Comparison of ENCODE assay signal across 12 cellular contexts in the genomic region with DNA sequence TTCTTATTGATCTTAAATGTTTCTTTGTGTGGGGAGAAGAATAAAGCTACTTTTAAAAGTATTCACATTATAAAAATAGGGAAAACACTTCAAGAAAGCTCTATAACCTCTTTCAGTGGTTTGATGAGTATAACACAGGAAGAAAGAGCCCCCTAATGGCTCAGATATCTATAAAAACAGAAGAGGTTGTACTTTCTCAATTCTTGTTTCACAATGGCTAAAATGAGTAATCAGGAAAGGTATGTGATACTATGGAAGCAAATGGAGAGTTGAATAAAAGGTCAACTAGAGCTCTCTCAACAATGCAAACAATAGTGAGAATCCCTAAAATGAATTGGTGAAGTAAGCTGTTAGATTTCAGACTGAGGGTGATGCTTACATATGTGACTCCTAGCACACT.
DNase-seq lines count a peak whose midpoint lies in the region; ATAC-seq and TF ChIP-seq lines count a peak whose summit lies in the region.
"Had no signal": no experiment of that assay in that cellular context is flagged by ENCODE, and none has a peak within 500 bp of the region (broad histone marks: within the 10 kb centered on the region; RNA-seq: fewer than 3 reads in every experiment).

No MANE protein-coding gene starts in this region.

- no peaks in the 10 kb centered on the region for H3K9me1 ChIP-seq in IMR-90 (ENCODE audit: insufficient read depth, low read length)

- TF ChIP-seq CTCF in DND-41 (IDR thresholded peaks at IDR 0.05; ENCODE audit: borderline replicate concordance, extremely low read depth, low read length, poor library complexity, severe bottlenecking) (peak; percentile 21), IMR-90 (conservative IDR thresholded peaks at IDR 0.05; ENCODE audit: low read depth, low read length) (no peak), SK-N-SH (IDR thresholded peaks at IDR 0.05) (peak; percentile 37), nephron progenitor cell (IDR thresholded peaks at IDR 0.05) (no peak)

- no peak overlapping the region for H2BK120ac ChIP-seq in IMR-90 (ENCODE audit: low read depth, low read length)

- no peak overlapping the region for H3K4me3 Mint-ChIP-seq in nephron progenitor cell
- H3K4me3 Mint-ChIP-seq: stimulated activated memory B cell treated with anti-CD40 and anti-IgM and Interleukin-4, amounts not matched to agents 10 μg/mL and 1 μg/mL and 100 μg/mL, for 72 hours had no signal

- no peak overlapping the region for H3K4ac ChIP-seq in IMR-90 (ENCODE audit: low read depth, low read length)

- no peak for ATAC-seq in DND-41 (ENCODE audit: insufficient read depth, low read depth)
- no peak for ATAC-seq in IMR-90 (ENCODE audit: low read depth)
- ATAC-seq: body of pancreas; stimulated activated memory B cell treated with anti-CD40 and anti-IgM and Interleukin-4, amounts not matched to agents 10 μg/mL and 1 μg/mL and 100 μg/mL, for 72 hours had no signal

- H3K9ac ChIP-seq in DND-41 (ENCODE audit: low read depth, low read length) (no peak overlapping the region), IMR-90 (ENCODE audit: low read depth, low read length) (no peak overlapping the region), SK-N-SH (no peak overlapping the region)

- H2AFZ ChIP-seq in DND-41 (ENCODE audit: low read depth, low read length) (no peak overlapping the region), IMR-90 (replicated peaks; ENCODE audit: low read length, poor library complexity) (no peak overlapping the region), SK-N-SH (ENCODE audit: low read depth) (0 out of 2 replicates have a peak overlapping the region, but pooled peaks have one; percentile 2)

- H3K9me3 ChIP-seq in DND-41 (ENCODE audit: insufficient read depth, low read length, severe bottlenecking) (no peaks in the 10 kb centered on the region), IMR-90 (ENCODE audit: control insufficient read depth, insufficient read depth, low read length) (no peaks in the 10 kb centered on the region), SK-N-SH (no peaks in the 10 kb centered on the region)
- H3K9me3 ChIP-seq: body of pancreas had no signal

- no peak for TF ChIP-seq POLR2A in IMR-90 (IDR thresholded peaks at IDR 0.05; ENCODE audit: low read depth, low read length)

- dilution Hi-C loops in IMR-90 (cut with HindIII; ENCODE audit: low sequenced_read_pairs, unreplicated experiment), result no loop called here

- no peaks in the 10 kb centered on the region for H3K79me2 ChIP-seq in DND-41 (ENCODE audit: insufficient read depth, low read length)
- no peaks in the 10 kb centered on the region for H3K79me2 ChIP-seq in SK-N-SH (ENCODE audit: insufficient read depth)

- no peaks in the 10 kb centered on the region for H3K79me1 ChIP-seq in IMR-90 (ENCODE audit: low read depth in 1 of 2, low read length in 2 of 2)

- H3K9me3 Mint-ChIP-seq in nephron progenitor cell, result no peaks in the 10 kb centered on the region

- peaks cover 6% of the 10 kb centered on the region for H3K4me1 Mint-ChIP-seq in nephron progenitor cell
- H3K4me1 Mint-ChIP-seq: stimulated activated memory B cell treated with anti-CD40 and anti-IgM and Interleukin-4, amounts not matched to agents 10 μg/mL and 1 μg/mL and 100 μg/mL, for 72 hours had no signal

- TF ChIP-seq RAD21 in IMR-90 (IDR thresholded peaks at IDR 0.05; ENCODE audit: low read length) (no peak), SK-N-SH (IDR thresholded peaks at IDR 0.05; ENCODE audit: low read length) (peak; percentile 24; the same call in 1 of the 2 replicates)

- H2BK15ac ChIP-seq in IMR-90 (ENCODE audit: low read depth, low read length), result no peak overlapping the region

- TF ChIP-seq EP300 in SK-N-SH (IDR thresholded peaks at IDR 0.05; ENCODE audit: borderline replicate concordance in 1 of 2, low read depth in 1 of 2, low read length in 1 of 2), result no peak

- H3K9me2 ChIP-seq in SK-N-SH, result no peaks in the 10 kb centered on the region

- no peak overlapping the region for H4K5ac ChIP-seq in IMR-90 (ENCODE audit: low read depth, low read length)

- no TSS peak for BruUV-seq in IMR-90 (replicated peaks; lab: Mats Ljungman, UMichigan)

- DNase-seq in DND-41 (no peak), IMR-90 (peak; percentile 15), SK-N-SH (no peak), glomerular endothelial cell (ENCODE audit: extremely low read depth, low read depth, low spot score) (peak; percentile 65), nephron progenitor cell (no peak), NCI-H2196 treated with DMSO at 0.1 percent for 48 hours (lab: John Stamatoyannopoulos, UW; ENCODE audit: unreplicated experiment) (no peak), NCI-H2081 treated with DMSO at 0.1 percent for 48 hours (lab: John Stamatoyannopoulos, UW) (no peak)
- DNase-seq in activated CD4-positive, alpha-beta T cell treated with anti-CD3 and anti-CD28 coated beads for 48 hours, result no peak
- DNase-seq: activated CD4-positive, alpha-beta T cell treated with anti-CD3 and anti-CD28 coated beads, Interleukin-2, amount 50 U/mL, for 1 hour; body of pancreas; NCI-H526 treated with DMSO at 0.1 percent for 48 hours had no signal

- POLR2A ChIA-PET in IMR-90 (lab: Charles Lee; ENCODE audit: unreplicated experiment) (no interaction called here), SK-N-SH (lab: Yijun Ruan, JAX) (no interaction called here)

- no peak overlapping the region for H2BK5ac ChIP-seq in IMR-90 (ENCODE audit: low read depth, low read length, poor library complexity, severe bottlenecking)

- no peak overlapping the region for H3K14ac ChIP-seq in IMR-90 (replicated peaks; ENCODE audit: low read depth, low read length)

- H3K56ac ChIP-seq in IMR-90 (ENCODE audit: extremely low read depth, insufficient read depth, low read length), result no peak overlapping the region

- H3K4me1 ChIP-seq in DND-41 (ENCODE audit: insufficient read depth, low read length) (no peaks in the 10 kb centered on the region), IMR-90 (ENCODE audit: control insufficient read depth, insufficient read depth, low read length) (no peaks in the 10 kb centered on the region), SK-N-SH (ENCODE audit: control insufficient read depth in 1 of 2, insufficient read depth in 2 of 2, low read depth in 1 of 2, low read length in 1 of 2) (no peaks in the 10 kb centered on the region)
- H3K4me1 ChIP-seq: body of pancreas had no signal

- H3F3A ChIP-seq in SK-N-SH (replicated peaks; ENCODE audit: insufficient read depth), result no peaks in the 10 kb centered on the region

- no peaks in the 10 kb centered on the region for H3K27me3 ChIP-seq in DND-41 (ENCODE audit: insufficient read depth, low read length, poor library complexity)
- H3K27me3 ChIP-seq in IMR-90 (ENCODE audit: control insufficient read depth, insufficient read depth, low read length), result no peaks in the 10 kb centered on the region
- H3K27me3 ChIP-seq in SK-N-SH (ENCODE audit: insufficient read depth), result no peaks in the 10 kb centered on the region; the same call in 1 of the 2 replicates
- H3K27me3 ChIP-seq: body of pancreas had no signal

- in situ Hi-C loops in IMR-90 (cut with MboI; ENCODE audit: low sequenced_read_pairs), result no loop called here

- CTCF ChIA-PET in IMR-90 (lab: Yijun Ruan, JAX) (interaction anchor here (0.7 kb wide), 1 partner anchor 9 kb away, joined by 3 read pairs; no protein-coding TSS in a partner anchor), SK-N-SH (lab: Yijun Ruan, JAX) (interaction anchor here (0.6 kb wide), 1 partner anchor 241 kb away, joined by 3 read pairs; no protein-coding TSS in a partner anchor)

- no peaks in the 10 kb centered on the region for H4K20me1 ChIP-seq in DND-41 (ENCODE audit: insufficient read depth, low read length)
- no peaks in the 10 kb centered on the region for H4K20me1 ChIP-seq in IMR-90 (ENCODE audit: insufficient read depth, low read length)
- no peaks in the 10 kb centered on the region for H4K20me1 ChIP-seq in SK-N-SH (ENCODE audit: insufficient read depth)

- no peak overlapping the region for H3K27ac ChIP-seq in DND-41 (ENCODE audit: low read length)
- H3K27ac ChIP-seq in IMR-90 (ENCODE audit: insufficient read depth, low read length), result no peak overlapping the region
- H3K27ac ChIP-seq in SK-N-SH (ENCODE audit: low read depth in 2 of 2, low read length in 1 of 2), result no peak overlapping the region
- H3K27ac ChIP-seq: body of pancreas had no signal

- H3K4me3 ChIP-seq in DND-41 (ENCODE audit: low read depth in 1 of 2, low read length in 2 of 2) (no peak overlapping the region), IMR-90 (ENCODE audit: insufficient read depth, low read depth, low read length) (no peak overlapping the region), SK-N-SH (ENCODE audit: low read depth in 2 of 2, low read length in 1 of 2) (no peak overlapping the region)
- H3K4me3 ChIP-seq: body of pancreas had no signal

- no peak overlapping the region for H4K91ac ChIP-seq in IMR-90 (ENCODE audit: insufficient read depth, low read depth, low read length)

- H4K8ac ChIP-seq in IMR-90 (ENCODE audit: low read depth in 2 of 2, low read length in 2 of 2), result no peak overlapping the region

- intact Hi-C loops in IMR-90 (cut with micrococcal nuclease), result no loop called here

- no peak overlapping the region for H3K27ac Mint-ChIP-seq in nephron progenitor cell
- H3K27ac Mint-ChIP-seq: stimulated activated memory B cell treated with anti-CD40 and anti-IgM and Interleukin-4, amounts not matched to agents 10 μg/mL and 1 μg/mL and 100 μg/mL, for 72 hours had no signal

- no peak overlapping the region for H2AK9ac ChIP-seq in IMR-90 (replicated peaks; ENCODE audit: low read depth, low read length, poor library complexity)

- H3K23ac ChIP-seq in IMR-90 (ENCODE audit: low read depth, low read length), result no peak overlapping the region

- H3K36me3 Mint-ChIP-seq in nephron progenitor cell (ENCODE audit: low read depth), result no peaks in the 10 kb centered on the region
- H3K36me3 Mint-ChIP-seq: stimulated activated memory B cell treated with anti-CD40 and anti-IgM and Interleukin-4, amounts not matched to agents 10 μg/mL and 1 μg/mL and 100 μg/mL, for 72 hours had no signal

- no peak overlapping the region for H3K4me2 ChIP-seq in DND-41 (ENCODE audit: insufficient read depth, low read length)
- no peak overlapping the region for H3K4me2 ChIP-seq in IMR-90 (ENCODE audit: low read depth, low read length)
- no peak overlapping the region for H3K4me2 ChIP-seq in SK-N-SH

- H3K36me3 ChIP-seq in DND-41 (ENCODE audit: insufficient read depth, low read length) (no peaks in the 10 kb centered on the region), IMR-90 (ENCODE audit: control insufficient read depth, insufficient read depth, low read length) (no peaks in the 10 kb centered on the region), SK-N-SH (replicated peaks in 1 of 2; ENCODE audit: control insufficient read depth in 1 of 2, insufficient read depth in 2 of 2, low read length in 1 of 2) (no peaks in the 10 kb centered on the region)

- H2AK5ac ChIP-seq in IMR-90 (ENCODE audit: low read depth, low read length), result no peak overlapping the region

- H3K27me3 Mint-ChIP-seq in nephron progenitor cell (ENCODE audit: low read depth, poor library complexity), result peaks cover 5% of the 10 kb centered on the region
- H3K27me3 Mint-ChIP-seq: stimulated activated memory B cell treated with anti-CD40 and anti-IgM and Interleukin-4, amounts not matched to agents 10 μg/mL and 1 μg/mL and 100 μg/mL, for 72 hours had no signal

- no peak overlapping the region for H2BK20ac ChIP-seq in IMR-90 (ENCODE audit: low read depth, low read length)

- no peak overlapping the region for H3K18ac ChIP-seq in IMR-90 (ENCODE audit: low read depth, low read length)

TF ChIP-seq in SK-N-SH, 30 proteins besides CTCF, POLR2A, EP300 and RAD21 (continues in another document):
- TF ChIP-seq RFX5 (IDR thresholded peaks at IDR 0.05; ENCODE audit: low read length), result no peak

Comparison
In these comparisons a context has a peak if more than half of its experiments do, and no peak if none do; other contexts are left out.
1. DNase-seq: peak in IMR-90 (single experiment) and glomerular endothelial cell (single experiment); none in DND-41 (single experiment), SK-N-SH (single experiment), activated CD4-positive, alpha-beta T cell treated with anti-CD3 and anti-CD28 coated beads for 48 hours (single experiment), nephron progenitor cell (single experiment), NCI-H2196 treated with DMSO at 0.1 percent for 48 hours (single experiment) and NCI-H2081 treated with DMSO at 0.1 percent for 48 hours (single experiment).
2. CTCF ChIP-seq: peak in DND-41 (single experiment) and SK-N-SH (single experiment); none in IMR-90 (single experiment) and nephron progenitor cell (single experiment).